ENCODE assay signal across 10 cellular contexts in genomic region chr7:13179011-13179574, GRCh38.
DNase-seq lines count a peak whose midpoint lies in the region; ATAC-seq and TF ChIP-seq lines count a peak whose summit lies in the region.
"Had no signal": no experiment of that assay in that cellular context is flagged by ENCODE, and none has a peak within 500 bp of the region (broad histone marks: within the 10 kb centered on the region; RNA-seq: fewer than 3 reads in every experiment).

No MANE protein-coding gene starts in this region.

- intact Hi-C loops in heart left ventricle (cut with DNase I) (loop anchor here in 5 of 10 donors (2.0 to 10.0 kb wide), 6 partner anchors 492 to 544 kb away; partner anchors contain the start of gene ARL4A (in 4 of the 5)), ascending aorta (cut with DNase I) (no loop called here)

- no peaks in the 10 kb centered on the region for H3K27me3 ChIP-seq in heart left ventricle
- no peaks in the 10 kb centered on the region for H3K27me3 ChIP-seq in ascending aorta

- POLR2A ChIA-PET in HEK293 (lab: Yijun Ruan, JAX) = interaction anchor here (0.5 kb wide), 1 partner anchor 285 kb away, joined by 4 read pairs; no protein-coding TSS in a partner anchor

- H3K4me1 ChIP-seq in HEK293 (ENCODE audit: control insufficient read depth, insufficient read depth, low read length) = peaks cover 4% of the 10 kb centered on the region; the same call in 1 of the 2 replicates
- peaks cover 0 to 9% (median 0%) of the 10 kb centered on the region in 12 donors for H3K4me1 ChIP-seq in heart left ventricle
- no peaks in the 10 kb centered on the region for H3K4me1 ChIP-seq in ascending aorta

- DNase-seq in RKO (ENCODE audit: low spot score) (peak; percentile 29), heart left ventricle (no peak), ascending aorta (ENCODE audit: low spot score in 2 of 2) (no peak)

- TF ChIP-seq POLR2A in heart left ventricle (IDR thresholded peaks at IDR 0.05) = no peak

- WGBS in heart left ventricle, 4 donors = 52 to 63% (median 54%) methylated on average over 5 of the region's 5 CpGs

- ATAC-seq in heart left ventricle (peak in 3 of 4 donors; percentile 45 to 66 (median 57)), HG03135 (IDR thresholded peaks at IDR 0.05; ENCODE audit: unreplicated experiment) (no peak), GM19023 (IDR thresholded peaks at IDR 0.05; ENCODE audit: unreplicated experiment) (no peak), HG03571 (IDR thresholded peaks at IDR 0.05; ENCODE audit: unreplicated experiment) (no peak)
- ATAC-seq: activated naive CD4-positive, alpha-beta T cell treated with anti-CD3 and anti-CD28 coated beads, Interleukin-2, amount 50 U/mL, for 72 hours had no signal

- H3K9me3 ChIP-seq in HEK293 (ENCODE audit: control insufficient read depth, insufficient read depth, low read depth, low read length) (no peaks in the 10 kb centered on the region), heart left ventricle (no peaks in the 10 kb centered on the region), ascending aorta (no peaks in the 10 kb centered on the region)

- CTCF ChIA-PET in HEK293 (lab: Yijun Ruan, JAX) = interaction anchor here (1.0 kb wide), 1 partner anchor 541 kb away, joined by 3 read pairs; no protein-coding TSS in a partner anchor

- no peak overlapping the region for H3K27ac ChIP-seq in 22Rv1
- H3K27ac ChIP-seq in HEK293 (ENCODE audit: extremely low read depth, low read depth, low read length) = no peak overlapping the region
- no peak overlapping the region for H3K27ac ChIP-seq in heart left ventricle
- H3K27ac ChIP-seq in ascending aorta = no peak overlapping the region
- H3K27ac ChIP-seq: KMS-11 had no signal

- H3K4me3 ChIP-seq in HEK293 (ENCODE audit: low read depth, low read length) = no peak overlapping the region
- no peak overlapping the region for H3K4me3 ChIP-seq in heart left ventricle
- H3K4me3 ChIP-seq in ascending aorta = no peak overlapping the region

- H3K36me3 ChIP-seq in HEK293 (ENCODE audit: control insufficient read depth in 2 of 2, insufficient read depth in 1 of 2, low read length in 2 of 2) (no peaks in the 10 kb centered on the region), heart left ventricle (no peaks in the 10 kb centered on the region), ascending aorta (no peaks in the 10 kb centered on the region)

- TF ChIP-seq CTCF in 22Rv1 (IDR thresholded peaks at IDR 0.05) = peak; percentile 62
- TF ChIP-seq CTCF in HEK293 (tag by site-specific recombination; IDR thresholded peaks at IDR 0.05) = no peak
- peak in 9 of 12 donors; percentile 9 to 52 (median 39) for TF ChIP-seq CTCF in heart left ventricle (IDR thresholded peaks at IDR 0.05)
- no peak for TF ChIP-seq CTCF in ascending aorta (IDR thresholded peaks at IDR 0.05)

TF ChIP-seq in HEK293, 187 proteins besides CTCF, POLR2A, EP300 and RAD21:
- TF ChIP-seq OSR2 (tag by site-specific recombination; IDR thresholded peaks at IDR 0.05) = no peak
- no peak for TF ChIP-seq HOXD13 (CRISPR knock-in tag; IDR thresholded peaks at IDR 0.05; ENCODE audit: borderline replicate concordance)
- 0 out of 2 replicates have a peak, but pooled peaks have one; percentile 4 for TF ChIP-seq ZNF654 (tag by site-specific recombination; IDR thresholded peaks at IDR 0.05; ENCODE audit: low read depth)

Comparison
In these comparisons a context has a peak if more than half of its experiments do, and no peak if none do; other contexts are left out.
1. CTCF ChIP-seq: peak in 22Rv1 (single experiment) and heart left ventricle (9 of 12); none in HEK293 (single experiment) and ascending aorta (0 of 3).
2. ATAC-seq: peak in heart left ventricle (3 of 4); none in HG03135 (single experiment), GM19023 (single experiment) and HG03571 (single experiment).